ENCODE assay signal across 35 cellular contexts in the genomic region with DNA sequence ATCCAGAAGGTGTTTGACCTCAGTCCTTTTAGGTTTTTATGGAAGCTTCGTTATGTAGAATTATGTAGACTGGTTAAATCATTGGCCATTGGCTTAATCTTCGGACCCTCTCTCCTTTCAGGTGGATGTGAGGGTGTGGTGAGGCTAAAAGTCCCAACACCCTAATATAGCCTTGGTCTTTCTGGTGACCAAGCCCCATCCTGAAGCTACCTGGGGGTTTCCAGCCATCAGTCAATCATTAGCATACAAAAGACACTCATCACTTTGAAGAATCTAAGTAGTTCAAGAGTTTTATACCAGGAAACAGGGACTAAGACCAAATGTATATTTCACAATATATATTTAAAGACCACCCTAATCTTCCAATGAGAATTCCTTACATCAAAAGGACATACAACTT. TPM values are rescaled to one million over a fixed set of nuclear protein-coding genes. Genes with fewer than 3 reads are reported as not detected.
"Had no signal": no experiment of that assay in that cellular context is flagged by ENCODE, and none has a peak within 500 bp of the region (broad histone marks: within the 10 kb centered on the region; RNA-seq: fewer than 3 reads in every experiment).

No MANE protein-coding gene starts in this region.

- H3K27ac ChIP-seq: adrenal gland, body of pancreas, brain microvascular endothelial cell, breast epithelium, VCaP had no signal

- DNase-seq: activated B cell treated with CpG ODN at 0.5 μM for 24 hours; activated CD4-positive, alpha-beta memory T cell treated with anti-CD3 and anti-CD28 coated beads for 36 hours; activated CD4-positive, alpha-beta T cell treated with anti-CD3 and anti-CD28 coated beads for 4 hours; activated CD4-positive, alpha-beta T cell treated with anti-CD3 and anti-CD28 coated beads, Interleukin-2, amount 10 ng/mL, durations not matched to agents 24 days and 14 days; activated CD4-positive, alpha-beta T cell treated with anti-CD3 and anti-CD28 coated beads, Interleukin-2, amount 50 U/mL, for 1 hour; activated CD4-positive, alpha-beta T cell treated with anti-CD3 and anti-CD28 coated beads, Interleukin-2, amount 50 U/mL, for 4 hours; activated CD4-positive, CD25-positive, alpha-beta regulatory T cell treated with anti-CD3 and anti-CD28 coated beads, Interleukin-2, amount 50 U/mL, for 72 hours; activated CD8-positive, alpha-beta memory T cell treated with anti-CD3 and anti-CD28 coated beads, Interleukin-2, amount 50 U/mL, for 4 hours; activated CD8-positive, alpha-beta T cell treated with anti-CD3 and anti-CD28 coated beads for 36 hours; activated effector memory CD4-positive, alpha-beta T cell treated with anti-CD3 and anti-CD28 coated beads, Interleukin-2, amount 50 U/mL, for 16 hours; activated gamma-delta T cell treated with Interleukin-2 at 50 U/mL for 16 hours; activated naive CD4-positive, alpha-beta T cell; activated naive CD4-positive, alpha-beta T cell treated with anti-CD3 and anti-CD28 coated beads for 36 hours; activated naive CD4-positive, alpha-beta T cell treated with anti-CD3 and anti-CD28 coated beads, Interleukin-2, amount 50 U/mL, for 16 hours; activated naive CD8-positive, alpha-beta T cell treated with anti-CD3 and anti-CD28 coated beads for 36 hours; activated T-cell treated with anti-CD3 and anti-CD28 coated beads for 4 hours; activated T-cell treated with anti-CD3 and anti-CD28 coated beads, Interleukin-2, amount 50 U/mL, for 1 hour; activated T-cell treated with anti-CD3 and anti-CD28 coated beads, Interleukin-2, amount 50 U/mL, for 4 hours; activated T-cell treated with anti-CD3 and anti-CD28 coated beads, Interleukin-2, amount 50 U/mL, for 72 hours; adrenal gland; amniotic stem cell; aorta; body of pancreas; brain microvascular endothelial cell; central memory CD4-positive, alpha-beta T cell; T-cell; T-helper 2 cell; T-helper 9 cell had no signal

- H3K9me3 ChIP-seq: adrenal gland, breast epithelium had no signal

- H3K27ac Mint-ChIP-seq: activated B cell treated with CpG ODN at 0.5 μM for 24 hours; activated CD4-positive, alpha-beta memory T cell treated with anti-CD3 and anti-CD28 coated beads for 36 hours; activated CD4-positive, alpha-beta T cell treated with anti-CD3 and anti-CD28 coated beads, Interleukin-2, amount 10 ng/mL, durations not matched to agents 24 days and 14 days; activated CD8-positive, alpha-beta T cell treated with anti-CD3 and anti-CD28 coated beads for 36 hours; activated naive CD4-positive, alpha-beta T cell treated with anti-CD3 and anti-CD28 coated beads for 36 hours; activated naive CD4-positive, alpha-beta T cell treated with anti-CD3 and anti-CD28 coated beads, Interleukin-2, amount 50 U/mL, for 72 hours; activated naive CD8-positive, alpha-beta T cell treated with anti-CD3 and anti-CD28 coated beads for 36 hours; activated T-cell treated with anti-CD3 and anti-CD28 coated beads, Interleukin-2, amount 50 U/mL, for 72 hours; activated T-helper 1 cell treated with anti-CD3 and anti-CD28 coated beads, Interleukin-12 subunit alpha, Interleukin-12 subunit beta, Interleukin-2, Interleukin-4 antibody, amounts not matched to agents 30 ng/mL and 10 ng/mL and 1 ng/mL, durations not matched to agents 14 hours and 24 hours and 36 hours; activated T-helper 17 cell treated with anti-CD3 and anti-CD28 coated beads, Interleukin-2, amount 50 U/mL, for 72 hours; T-cell; T-helper 1 cell treated with Interleukin-12 subunit alpha and Interleukin-12 subunit beta and Interleukin-4 antibody, amounts not matched to agents 30 μg/mL and 1 μg/mL, for 36 hours; T-helper 2 cell treated with Interferon-gamma antibody and Interleukin-4, amounts not matched to agents 5 μg/mL and 100 μg/mL, for 36 hours had no signal

- H3K4me1 ChIP-seq: breast epithelium had no signal

- ATAC-seq: activated CD8-positive, alpha-beta T cell treated with anti-CD3 and anti-CD28 coated beads for 36 hours; activated naive CD4-positive, alpha-beta T cell treated with anti-CD3 and anti-CD28 coated beads, Interleukin-2, amount 50 U/mL, for 72 hours; activated T-cell treated with anti-CD3 and anti-CD28 coated beads, Interleukin-2, amount 50 U/mL, for 4 hours; activated T-cell treated with anti-CD3 and anti-CD28 coated beads, Interleukin-2, amount 50 U/mL, for 72 hours; activated T-helper 17 cell treated with anti-CD3 and anti-CD28 coated beads, Interleukin-2, amount 50 U/mL, for 72 hours; body of pancreas; T-cell had no signal

- H3K4me3 ChIP-seq: adrenal gland, body of pancreas, breast epithelium had no signal

- H3K4me3 Mint-ChIP-seq: activated B cell treated with CpG ODN at 0.5 μM for 24 hours; activated CD4-positive, alpha-beta memory T cell treated with anti-CD3 and anti-CD28 coated beads for 36 hours; activated CD4-positive, alpha-beta T cell treated with anti-CD3 and anti-CD28 coated beads, Interleukin-2, amount 10 ng/mL, durations not matched to agents 24 days and 14 days; activated CD8-positive, alpha-beta T cell treated with anti-CD3 and anti-CD28 coated beads for 36 hours; activated naive CD4-positive, alpha-beta T cell treated with anti-CD3 and anti-CD28 coated beads for 36 hours; activated naive CD8-positive, alpha-beta T cell treated with anti-CD3 and anti-CD28 coated beads for 36 hours; activated T-cell treated with anti-CD3 and anti-CD28 coated beads, Interleukin-2, amount 50 U/mL, for 4 hours; activated T-cell treated with anti-CD3 and anti-CD28 coated beads, Interleukin-2, amount 50 U/mL, for 72 hours; activated T-helper 1 cell treated with anti-CD3 and anti-CD28 coated beads, Interleukin-12 subunit alpha, Interleukin-12 subunit beta, Interleukin-2, Interleukin-4 antibody, amounts not matched to agents 30 ng/mL and 10 ng/mL and 1 ng/mL, durations not matched to agents 14 hours and 24 hours and 36 hours; activated T-helper 17 cell treated with anti-CD3 and anti-CD28 coated beads, Interleukin-2, amount 50 U/mL, for 72 hours; T-cell; T-helper 1 cell treated with Interleukin-12 subunit alpha and Interleukin-12 subunit beta and Interleukin-4 antibody, amounts not matched to agents 30 μg/mL and 1 μg/mL, for 36 hours; T-helper 2 cell treated with Interferon-gamma antibody and Interleukin-4, amounts not matched to agents 5 μg/mL and 100 μg/mL, for 36 hours had no signal

- H3K9me3 Mint-ChIP-seq: activated B cell treated with CpG ODN at 0.5 μM for 24 hours; activated CD4-positive, alpha-beta memory T cell treated with anti-CD3 and anti-CD28 coated beads for 36 hours; activated CD4-positive, alpha-beta T cell treated with anti-CD3 and anti-CD28 coated beads, Interleukin-2, amount 10 ng/mL, durations not matched to agents 24 days and 14 days; activated CD8-positive, alpha-beta T cell treated with anti-CD3 and anti-CD28 coated beads for 36 hours; activated naive CD4-positive, alpha-beta T cell treated with anti-CD3 and anti-CD28 coated beads for 36 hours; activated naive CD4-positive, alpha-beta T cell treated with anti-CD3 and anti-CD28 coated beads, Interleukin-2, amount 50 U/mL, for 72 hours; activated naive CD8-positive, alpha-beta T cell treated with anti-CD3 and anti-CD28 coated beads for 36 hours; activated T-cell treated with anti-CD3 and anti-CD28 coated beads, Interleukin-2, amount 50 U/mL, for 4 hours; activated T-cell treated with anti-CD3 and anti-CD28 coated beads, Interleukin-2, amount 50 U/mL, for 72 hours; activated T-helper 1 cell treated with anti-CD3 and anti-CD28 coated beads, Interleukin-12 subunit alpha, Interleukin-12 subunit beta, Interleukin-2, Interleukin-4 antibody, amounts not matched to agents 30 ng/mL and 10 ng/mL and 1 ng/mL, durations not matched to agents 14 hours and 24 hours and 36 hours; activated T-helper 17 cell treated with anti-CD3 and anti-CD28 coated beads, Interleukin-2, amount 50 U/mL, for 72 hours; T-cell; T-helper 1 cell treated with Interleukin-12 subunit alpha and Interleukin-12 subunit beta and Interleukin-4 antibody, amounts not matched to agents 30 μg/mL and 1 μg/mL, for 36 hours; T-helper 2 cell treated with Interferon-gamma antibody and Interleukin-4, amounts not matched to agents 5 μg/mL and 100 μg/mL, for 36 hours had no signal

- H3K27me3 ChIP-seq: adrenal gland, body of pancreas, brain microvascular endothelial cell, breast epithelium had no signal

- H3K36me3 ChIP-seq: adrenal gland, brain microvascular endothelial cell, breast epithelium had no signal

- H3K36me3 Mint-ChIP-seq: activated CD4-positive, alpha-beta memory T cell treated with anti-CD3 and anti-CD28 coated beads for 36 hours; activated naive CD8-positive, alpha-beta T cell treated with anti-CD3 and anti-CD28 coated beads for 36 hours; T-cell had no signal

RNA-seq across cellular contexts. Expression of a gene that starts 5.5 kb away (rescaled TPM):
- total RNA-seq: activated B cell treated with CpG ODN at 0.5 μM for 24 hours had no signal
